Comparison of ENCODE assay signal across 10 cellular contexts in genomic region chr18:23141022-23141999, GRCh38. TPM values are rescaled to one million over a fixed set of nuclear protein-coding genes. Genes with fewer than 3 reads are reported as not detected.
DNase-seq lines count a peak whose midpoint lies in the region; ATAC-seq and TF ChIP-seq lines count a peak whose summit lies in the region.
"Had no signal": no experiment of that assay in that cellular context is flagged by ENCODE, and none has a peak within 500 bp of the region (broad histone marks: within the 10 kb centered on the region; RNA-seq: fewer than 3 reads in every experiment).

No MANE protein-coding gene starts in this region.

- peaks cover 31% of the 10 kb centered on the region for H3K27me3 Mint-ChIP-seq in activated naive CD8-positive, alpha-beta T cell treated with anti-CD3 and anti-CD28 coated beads, Interleukin-2, amount 50 U/mL, for 24 hours

- no peak overlapping the region for H3K27ac Mint-ChIP-seq in activated naive CD8-positive, alpha-beta T cell treated with anti-CD3 and anti-CD28 coated beads, Interleukin-2, amount 50 U/mL, for 24 hours
- H3K27ac Mint-ChIP-seq: activated B cell treated with CpG ODN at 0.5 μM for 24 hours had no signal

- H3K4me1 ChIP-seq in right lobe of liver (peaks cover 0 to 57% (median 30%) of the 10 kb centered on the region in 4 donors), aorta (ENCODE audit: control insufficient read depth in 1 of 2, insufficient read depth in 2 of 2, low read length in 2 of 2) (peaks cover 3 to 8% of the 10 kb centered on the region in 2 donors)

- WGBS in right lobe of liver (ENCODE audit: insufficient coverage, low coverage, low lambda C conversion rate, missing lambda C conversion rate) = 11% methylated on average over 11 of the region's 12 CpGs
- 55 to 58% methylated on average over 12 of the region's 12 CpGs for WGBS in aorta, 2 donors

- H3K36me3 ChIP-seq in right lobe of liver (no peaks in the 10 kb centered on the region), aorta (ENCODE audit: control insufficient read depth in 1 of 2, insufficient read depth in 2 of 2, low read length in 1 of 2) (no peaks in the 10 kb centered on the region)

- peaks cover 26% of the 10 kb centered on the region for H3K4me1 Mint-ChIP-seq in activated naive CD8-positive, alpha-beta T cell treated with anti-CD3 and anti-CD28 coated beads, Interleukin-2, amount 50 U/mL, for 24 hours

- no peak for TF ChIP-seq CTCF in right lobe of liver (IDR thresholded peaks at IDR 0.05)

- no peaks in the 10 kb centered on the region for H3K9me3 Mint-ChIP-seq in activated naive CD8-positive, alpha-beta T cell treated with anti-CD3 and anti-CD28 coated beads, Interleukin-2, amount 50 U/mL, for 24 hours
- H3K9me3 Mint-ChIP-seq: activated B cell treated with CpG ODN at 0.5 μM for 24 hours had no signal

- TF ChIP-seq POLR2A in right lobe of liver (IDR thresholded peaks at IDR 0.05) = no peak

- H3K27ac ChIP-seq in right lobe of liver = peak overlapping the region; percentile 58 to 85 (median 81)
- peak overlapping the region in 1 of 2 donors; percentile 13 for H3K27ac ChIP-seq in aorta (ENCODE audit: low read depth in 1 of 2, low read length in 2 of 2)

- peak; percentile 46 for DNase-seq in activated effector memory CD4-positive, alpha-beta T cell treated with anti-CD3 and anti-CD28 coated beads, Interleukin-2, amount 50 U/mL, for 16 hours
- no peak for DNase-seq in activated effector memory CD4-positive, alpha-beta T cell treated with Interleukin-2 at 50 U/mL for 16 hours
- DNase-seq in astrocyte of the hippocampus (ENCODE audit: low read depth, low spot score) (peak; percentile 56), right lobe of liver (peak; percentile 86 to 97 (median 93)), aorta (peak in 1 of 2 donors; percentile 70), iPS-NIHi7 (ENCODE audit: extremely low spot score) (no peak)
- no peak for DNase-seq in stimulated activated CD4-positive, alpha-beta T cell treated with anti-CD3 and anti-CD28 coated beads, Interleukin-1b, Interleukin-23, amount 100 ng/mL, for 48 hours
- DNase-seq in activated naive CD8-positive, alpha-beta T cell treated with anti-CD3 and anti-CD28 coated beads, Interleukin-2, amount 50 U/mL, for 24 hours = no peak
- DNase-seq: activated B cell treated with CpG ODN at 0.5 μM for 24 hours; stimulated activated CD4-positive, alpha-beta T cell treated with anti-CD3 and anti-CD28 coated beads, Interleukin-12 subunit alpha, Interleukin-12 subunit beta, amount 100 ng/mL, for 4 hours had no signal

- no peak overlapping the region for H3K4me3 Mint-ChIP-seq in activated naive CD8-positive, alpha-beta T cell treated with anti-CD3 and anti-CD28 coated beads, Interleukin-2, amount 50 U/mL, for 24 hours
- H3K4me3 Mint-ChIP-seq: activated B cell treated with CpG ODN at 0.5 μM for 24 hours had no signal

- no peaks in the 10 kb centered on the region for H3K9me3 ChIP-seq in right lobe of liver
- H3K9me3 ChIP-seq in aorta (ENCODE audit: control insufficient read depth, low read length) = no peaks in the 10 kb centered on the region

- ATAC-seq in right lobe of liver = peak; percentile 73 to 83 (median 78)
- ATAC-seq in aorta (ENCODE audit: low FRiP score) = peak; percentile 21
- ATAC-seq in activated naive CD8-positive, alpha-beta T cell treated with anti-CD3 and anti-CD28 coated beads, Interleukin-2, amount 50 U/mL, for 24 hours = no peak

- intact Hi-C loops in right lobe of liver (cut with DNase I) (no loop called here), aorta (cut with DNase I) (no loop called here)

- peak overlapping the region in 2 of 3 donors; percentile 27 to 30 for H3K4me3 ChIP-seq in right lobe of liver
- no peak overlapping the region for H3K4me3 ChIP-seq in aorta (ENCODE audit: low read length in 2 of 2)

- H3K27me3 ChIP-seq in right lobe of liver = no peaks in the 10 kb centered on the region
- H3K27me3 ChIP-seq in aorta (ENCODE audit: control insufficient read depth in 1 of 2, insufficient read depth in 2 of 2, low read length in 1 of 2) = no peaks in the 10 kb centered on the region

- peaks cover 4% of the 10 kb centered on the region for H3K36me3 Mint-ChIP-seq in activated naive CD8-positive, alpha-beta T cell treated with anti-CD3 and anti-CD28 coated beads, Interleukin-2, amount 50 U/mL, for 24 hours (ENCODE audit: low read depth)

RNA-seq across cellular contexts. Expression of gene CABLES1, which starts 6.0 kb away (rescaled TPM):
- total RNA-seq in right lobe of liver = 10 to 100 TPM in 5 of 6 experiments, 1 to 10 TPM in 1; 7.4 to 21.5 (median 11.3) TPM
- 10 to 100 TPM in 1 of 2 donors, 1 to 10 TPM in 1; 9.9 to 25.7 TPM for total RNA-seq in aorta
- polyA plus RNA-seq in aorta = 10 to 100 TPM; 10.4 to 12.4 TPM

Comparison
In these comparisons a context has a peak if more than half of its experiments do, and no peak if none do; other contexts are left out.
1. DNase-seq: peak in activated effector memory CD4-positive, alpha-beta T cell treated with anti-CD3 and anti-CD28 coated beads, Interleukin-2, amount 50 U/mL, for 16 hours (single experiment), astrocyte of the hippocampus (single experiment) and right lobe of liver (3 of 3); none in activated effector memory CD4-positive, alpha-beta T cell treated with Interleukin-2 at 50 U/mL for 16 hours (single experiment), iPS-NIHi7 (single experiment), stimulated activated CD4-positive, alpha-beta T cell treated with anti-CD3 and anti-CD28 coated beads, Interleukin-1b, Interleukin-23, amount 100 ng/mL, for 48 hours (single experiment) and activated naive CD8-positive, alpha-beta T cell treated with anti-CD3 and anti-CD28 coated beads, Interleukin-2, amount 50 U/mL, for 24 hours (single experiment).
2. H3K4me3 ChIP-seq: peak in right lobe of liver (2 of 3); none in aorta (0 of 2).